ENCODE assay signal across 9 cellular contexts in the genomic region with DNA sequence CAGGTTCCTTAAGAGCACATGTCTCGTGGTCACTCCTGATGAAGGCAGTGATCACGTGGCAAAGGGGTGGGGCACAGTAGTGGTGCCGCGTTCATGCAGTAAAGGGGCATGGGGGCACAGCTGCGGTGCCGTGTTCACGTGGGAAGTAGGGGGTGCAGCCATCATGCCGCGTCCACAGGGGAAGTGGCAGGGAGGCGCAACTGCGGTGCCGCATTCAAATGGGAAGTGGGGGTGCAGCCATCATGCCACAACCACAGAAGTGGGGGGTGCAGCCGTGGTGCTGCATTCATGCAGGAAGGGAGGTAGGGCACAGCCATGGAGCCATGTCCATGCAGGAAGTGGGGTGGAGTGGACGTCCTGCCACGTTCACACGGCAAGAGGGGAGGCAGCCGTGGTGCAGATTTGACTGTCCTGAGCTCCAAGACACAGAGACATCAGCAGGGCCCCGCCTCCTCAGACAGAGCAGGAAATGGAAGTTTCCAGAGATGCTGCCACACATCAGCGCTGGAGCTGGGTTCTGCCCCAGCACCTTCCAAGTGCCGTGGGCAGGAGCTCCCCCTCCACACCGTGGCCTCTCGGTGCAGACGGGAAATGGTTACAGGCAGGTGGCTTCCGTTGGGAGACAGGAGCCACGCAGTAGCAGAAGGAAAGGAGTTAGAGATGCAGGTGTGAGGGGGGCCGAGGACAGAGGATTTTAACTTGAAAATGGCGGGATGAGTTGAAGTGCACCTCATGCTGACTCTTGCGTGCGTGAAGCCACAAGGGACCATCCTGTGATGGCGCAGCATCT.
A peak's percentile ranks its signal among the peaks of the same experiment; 100 is the strongest.
DNase-seq lines count a peak whose midpoint lies in the region; ATAC-seq lines count a peak whose summit lies in the region.
"Had no signal": no experiment of that assay in that cellular context is flagged by ENCODE, and none has a peak within 500 bp of the region (broad histone marks: within the 10 kb centered on the region; RNA-seq: fewer than 3 reads in every experiment).

No MANE protein-coding gene starts in this region.

- ATAC-seq in GM19324 (IDR thresholded peaks at IDR 0.05; ENCODE audit: low FRiP score, unreplicated experiment): peak; percentile 34
- ATAC-seq in activated CD4-positive, CD25-positive, alpha-beta regulatory T cell treated with anti-CD3 and anti-CD28 coated beads, Interleukin-2, amount 50 U/mL, for 24 hours: peak; percentile 12 to 31

- peak; percentile 8 for DNase-seq in effector CD8-positive, alpha-beta T cell (lab: John Stamatoyannopoulos, UW)
- DNase-seq in stimulated activated CD4-positive, alpha-beta T cell treated with anti-CD3 and anti-CD28 coated beads, Interleukin-4, amount 100 ng/mL, for 4 hours: peak; percentile 17 to 44
- no peak for DNase-seq in LoVo (ENCODE audit: low spot score)
- no peak for DNase-seq in AG20443 (ENCODE audit: low spot score)
- DNase-seq in foreskin melanocyte: no peak
- DNase-seq in occipital lobe (lab: John Stamatoyannopoulos, UW): no peak
- DNase-seq: NCI-H1436 treated with DMSO at 0.1 percent for 48 hours had no signal

Comparison
In these comparisons a context has a peak if more than half of its experiments do, and no peak if none do; other contexts are left out.
1. DNase-seq: peak in effector CD8-positive, alpha-beta T cell (single experiment) and stimulated activated CD4-positive, alpha-beta T cell treated with anti-CD3 and anti-CD28 coated beads, Interleukin-4, amount 100 ng/mL, for 4 hours (2 of 2); none in LoVo (single experiment), AG20443 (single experiment), foreskin melanocyte (single experiment) and occipital lobe (single experiment).